ENCODE assay signal across 9 cellular contexts in genomic region chr19:18280247-18281081, GRCh38. TPM values are rescaled to one million over a fixed set of nuclear protein-coding genes. Genes with fewer than 3 reads are reported as not detected.
DNase-seq lines count a peak whose midpoint lies in the region; ATAC-seq and TF ChIP-seq lines count a peak whose summit lies in the region.
"Had no signal": no experiment of that assay in that cellular context is flagged by ENCODE, and none has a peak within 500 bp of the region (broad histone marks: within the 10 kb centered on the region; RNA-seq: fewer than 3 reads in every experiment).

No MANE protein-coding gene starts in this region.

- H3F3A ChIP-seq in MM.1S (ENCODE audit: insufficient read depth, low read length) = peaks cover 20% of the 10 kb centered on the region

- TF ChIP-seq POLR2A in adrenal gland (IDR thresholded peaks at IDR 0.05) (peak; percentile 90 to 93), vagina (IDR thresholded peaks at IDR 0.05) (peak; percentile 28 to 96)

- H3K9me3 ChIP-seq in MM.1S (replicated peaks; ENCODE audit: insufficient read depth, low read length) (no peaks in the 10 kb centered on the region), adrenal gland (replicated peaks in 1 of 3) (no peaks in the 10 kb centered on the region), vagina (no peaks in the 10 kb centered on the region)

- peaks cover 24% of the 10 kb centered on the region for H3K79me2 ChIP-seq in MM.1S (ENCODE audit: low read length)

- WGBS in adrenal gland, 4 donors = 0% methylated on average over 14 to 111 of the region's 111 CpGs; no CpG with 5 or more reads in 1 of the 4 donors

- H3K36me3 ChIP-seq in MM.1S (replicated peaks; ENCODE audit: insufficient read depth, low read length) (no peaks in the 10 kb centered on the region), adrenal gland (replicated peaks in 1 of 2) (peaks cover 0 to 12% of the 10 kb centered on the region in 2 donors), vagina (no peaks in the 10 kb centered on the region)

- H2AFZ ChIP-seq in MM.1S (ENCODE audit: low read length) = no peak overlapping the region

- H3K4me3 ChIP-seq in MM.1S (ENCODE audit: low read length) (peak overlapping the region; percentile 94), adrenal gland (peak overlapping the region; percentile 85 to 100 (median 96)), vagina (peak overlapping the region; percentile 83 to 100)

- H3K4me1 ChIP-seq in MM.1S (ENCODE audit: low read length) = peaks cover 12% of the 10 kb centered on the region
- peaks cover 31 to 54% of the 10 kb centered on the region in 2 donors for H3K4me1 ChIP-seq in adrenal gland (replicated peaks in 1 of 2)
- peaks cover 41% of the 10 kb centered on the region for H3K4me1 ChIP-seq in vagina

- H3K27me3 ChIP-seq in MM.1S (replicated peaks; ENCODE audit: insufficient read depth, low read length) = no peaks in the 10 kb centered on the region
- H3K27me3 ChIP-seq in adrenal gland = no peaks in the 10 kb centered on the region
- H3K27me3 ChIP-seq in vagina = no peaks in the 10 kb centered on the region

- no peak for TF ChIP-seq CTCF in MM.1S (IDR thresholded peaks at IDR 0.05; ENCODE audit: low read length)
- TF ChIP-seq CTCF in adrenal gland (IDR thresholded peaks at IDR 0.05) = peak in 1 of 6 experiments; percentile 7
- no peak for TF ChIP-seq CTCF in vagina (IDR thresholded peaks at IDR 0.05)

- peak overlapping the region; percentile 74 for H3K4me2 ChIP-seq in MM.1S (ENCODE audit: low read depth, low read length)

- DNase-seq in CD1c-positive myeloid dendritic cell (ENCODE audit: extremely low spot score) (peak; percentile 85), MM.1S (peak; percentile 91), SW 1271 (lab: John Stamatoyannopoulos, UW) (peak; percentile 16 to 57), adrenal gland (peak; percentile 81 to 93 (median 85)), left cardiac atrium (peak; percentile 83), posterior cingulate gyrus (peak in 9 of 10 donors; percentile 56 to 97 (median 76)), vagina (ENCODE audit: extremely low spot score in 2 of 2) (peak in 1 of 2 donors; percentile 93)

- ATAC-seq in GM19455 (IDR thresholded peaks at IDR 0.05; ENCODE audit: unreplicated experiment) (peak; percentile 17), left cardiac atrium (peak; percentile 38 to 43)

- peak overlapping the region; percentile 100 for H3K9ac ChIP-seq in MM.1S (ENCODE audit: low read length)

- H3K9me2 ChIP-seq in MM.1S (replicated peaks; ENCODE audit: insufficient read depth, low read length) = no peaks in the 10 kb centered on the region

- H4K20me1 ChIP-seq in MM.1S (ENCODE audit: insufficient read depth, low read length) = no peaks in the 10 kb centered on the region

- intact Hi-C loops in adrenal gland (cut with DNase I) = loop anchor here in 1 of 2 donors (2.0 kb wide), 1 partner anchor 46 kb away; no protein-coding TSS in a partner anchor
- intact Hi-C loops in left cardiac atrium (cut with DNase I) = no loop called here
- intact Hi-C loops in posterior cingulate gyrus (cut with DNase I) = loop anchor here (2.0 kb wide), 2 partner anchors 42 to 76 kb away; partner anchors contain the start of genes LSM4 and RAB3A
- intact Hi-C loops in vagina (cut with DNase I) = loop anchor here (2.0 kb wide), 2 partner anchors 24 to 136 kb away; no protein-coding TSS in a partner anchor

- H3K27ac ChIP-seq in MM.1S (ENCODE audit: low read length) (peak overlapping the region; percentile 97), adrenal gland (peak overlapping the region; percentile 99 to 100 (median 100)), vagina (peak overlapping the region; percentile 100)

RNA-seq across cellular contexts. Expression of gene JUND, which starts 1.0 kb away (rescaled TPM):
- total RNA-seq in adrenal gland (100 to 1,000 TPM; 181 to 533 (median 361) TPM), left cardiac atrium (100 to 1,000 TPM; 122 to 169 TPM), vagina (531 TPM)
- 100 to 1,000 TPM in 2 of 3 donors, 10 to 100 TPM in 1; 35.9 to 226 (median 104) TPM for polyA plus RNA-seq in adrenal gland

RNA-seq across cellular contexts. Expression of gene IQCN, which starts 6.2 kb away (rescaled TPM):
- total RNA-seq in adrenal gland = 1 to 10 TPM in 7 of 8 donors, under 1 TPM in 1; 0.30 to 5.4 (median 2.4) TPM
- polyA plus RNA-seq in adrenal gland = 10 to 100 TPM in 1 of 3 donors, 1 to 10 TPM in 1, under 1 TPM in 1; 0.59 to 45.2 (median 6.0) TPM
- 1 to 10 TPM in 1 of 2 donors, under 1 TPM in 1; 0.91 to 1.3 TPM for total RNA-seq in left cardiac atrium
- total RNA-seq in vagina = 4.4 TPM

RNA-seq across cellular contexts. Expression of gene LSM4, which starts 42.4 kb away (rescaled TPM):
- total RNA-seq in adrenal gland = 100 to 1,000 TPM; 107 to 290 (median 161) TPM
- 100 to 1,000 TPM; 105 to 195 (median 120) TPM for polyA plus RNA-seq in adrenal gland
- 10 to 100 TPM; 68.9 to 79.0 TPM for total RNA-seq in left cardiac atrium
- total RNA-seq in vagina = 54.3 TPM

RNA-seq across cellular contexts. Expression of gene PDE4C, which starts 54.2 kb away (rescaled TPM):
- total RNA-seq in adrenal gland (1 to 10 TPM in 2 of 8 donors, under 1 TPM in 6; 0.11 to 1.7 (median 0.42) TPM), left cardiac atrium (under 1 TPM in 1 of 2 donors, not detected in 1; 0.55 TPM), vagina (0.98 TPM)
- 1 to 10 TPM in 1 of 3 donors, under 1 TPM in 1, not detected in 1; 0.77 to 2.4 TPM for polyA plus RNA-seq in adrenal gland
- total RNA-seq: T-helper 2 cell treated with Interferon-gamma antibody and Interleukin-4, amounts not matched to agents 100 ng/mL and 5 ng/mL, for 36 hours had no signal

RNA-seq across cellular contexts. Expression of gene PGPEP1, which starts 59.9 kb away (rescaled TPM):
- total RNA-seq in adrenal gland (10 to 100 TPM; 31.6 to 89.2 (median 58.6) TPM), left cardiac atrium (10 to 100 TPM; 27.5 to 34.7 TPM), vagina (27.5 TPM)
- polyA plus RNA-seq in adrenal gland = 10 to 100 TPM; 20.3 to 46.1 (median 21.1) TPM

Comparison
In these comparisons a context has a peak if more than half of its experiments do, and no peak if none do; other contexts are left out.
1. intact Hi-C loops: an anchor here in posterior cingulate gyrus (2.0 kb wide) and vagina (2.0 kb wide); none called in left cardiac atrium.